Comparison of ENCODE assay signal across 2 cellular contexts in genomic region chr12:52234226-52234810, GRCh38.
TF ChIP-seq lines count a peak whose summit lies in the region.

No MANE protein-coding gene starts in this region.

TF ChIP-seq in HCT116, 20 proteins besides CTCF, POLR2A, EP300 and RAD21:
- TF ChIP-seq TCF7L2 (IDR thresholded peaks at IDR 0.05; ENCODE audit: borderline replicate concordance, extremely low read depth, insufficient read depth, insufficient read length) (no peak), SRF (IDR thresholded peaks at IDR 0.05; ENCODE audit: low read depth) (no peak), CEBPB (IDR thresholded peaks at IDR 0.05; ENCODE audit: low read depth) (no peak), YY1 (IDR thresholded peaks at IDR 0.05; ENCODE audit: extremely low read depth, insufficient replicate concordance, low read depth, low read length) (no peak), REST (IDR thresholded peaks at IDR 0.05; ENCODE audit: low read depth) (no peak), ELF1 (IDR thresholded peaks at IDR 0.05; ENCODE audit: borderline replicate concordance, low read depth) (no peak), ZNF274 (IDR thresholded peaks at IDR 0.05; ENCODE audit: low read depth, low read length) (no peak)

TF ChIP-seq in H1, 55 proteins besides CTCF, POLR2A, EP300 and RAD21:
- TF ChIP-seq SP2 (IDR thresholded peaks at IDR 0.05; ENCODE audit: low read length) (no peak), TEAD4 (IDR thresholded peaks at IDR 0.05; ENCODE audit: low read depth, low read length) (no peak), CBX8 (IDR thresholded peaks at IDR 0.05; ENCODE audit: borderline replicate concordance, low read depth, low read length) (no peak), BCL11A (IDR thresholded peaks at IDR 0.05; ENCODE audit: low read depth in 2 of 2, low read length in 2 of 2) (no peak), ATF3 (IDR thresholded peaks at IDR 0.05; ENCODE audit: insufficient read depth, low read depth, low read length) (no peak), TAF7 (optimal IDR thresholded peaks at IDR 0.05; ENCODE audit: borderline replicate concordance, low read depth, low read length) (no peak), SIN3A (conservative IDR thresholded peaks at IDR 0.05 in 1 of 2, IDR thresholded peaks at IDR 0.05 in 1 of 2; ENCODE audit: low read depth in 1 of 2, low read length in 2 of 2) (no peak), POLR2AphosphoS5 (IDR thresholded peaks at IDR 0.05; ENCODE audit: low read depth, low read length) (no peak), KDM5A (IDR thresholded peaks at IDR 0.05; ENCODE audit: low read length) (no peak), KDM4A (IDR thresholded peaks at IDR 0.05; ENCODE audit: low read depth, low read length, severe bottlenecking) (no peak), MAX (IDR thresholded peaks at IDR 0.05) (no peak), MAFK (IDR thresholded peaks at IDR 0.05; ENCODE audit: low read depth, low read length) (no peak), SUZ12 (IDR thresholded peaks at IDR 0.05; ENCODE audit: low read length) (no peak)
